ENCODE assay signal across 12 cellular contexts in the genomic region with DNA sequence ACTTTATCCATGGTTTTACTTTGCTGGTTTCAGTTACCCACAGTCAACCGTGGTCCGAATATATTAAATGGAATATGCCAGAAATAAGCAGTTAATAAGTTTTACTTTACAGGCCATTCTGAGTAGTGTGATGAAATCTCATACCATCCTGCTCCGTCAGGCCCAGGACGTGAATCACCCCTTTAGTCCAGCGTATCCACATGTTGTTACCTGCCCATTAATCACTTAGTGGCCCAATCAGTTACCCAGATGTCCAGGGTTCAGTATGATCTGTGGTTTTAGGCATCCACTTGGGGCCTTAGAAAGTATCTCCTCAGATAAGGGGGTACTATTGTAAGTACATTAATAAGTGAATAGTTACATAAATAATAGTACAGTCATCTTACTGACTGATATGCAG.
A peak's percentile ranks its signal among the peaks of the same experiment; 100 is the strongest.
DNase-seq lines count a peak whose midpoint lies in the region; FAIRE-seq and TF ChIP-seq lines count a peak whose summit lies in the region.
"Had no signal": no experiment of that assay in that cellular context is flagged by ENCODE, and none has a peak within 500 bp of the region (broad histone marks: within the 10 kb centered on the region; RNA-seq: fewer than 3 reads in every experiment).

No MANE protein-coding gene starts in this region.

- no peaks in the 10 kb centered on the region for H3K9me1 ChIP-seq in keratinocyte (ENCODE audit: control insufficient read depth, extremely low read depth, insufficient read depth, low read length)

- no peaks in the 10 kb centered on the region for H3K79me2 ChIP-seq in keratinocyte (ENCODE audit: control insufficient read depth, insufficient read depth, low read length)

- H3K4me3 ChIP-seq in AG04449 (ENCODE audit: low read depth, low read length) (no peak overlapping the region), astrocyte of the spinal cord (ENCODE audit: low read depth, low read length) (no peak overlapping the region), keratinocyte (ENCODE audit: control insufficient read depth in 2 of 3, extremely low read depth in 1 of 3, insufficient read depth in 2 of 3, low read depth in 1 of 3, low read length in 3 of 3) (no peak overlapping the region), SJCRH30 (no peak overlapping the region)
- H3K4me3 ChIP-seq: coronary artery had no signal

- no peak overlapping the region for H2AFZ ChIP-seq in keratinocyte (ENCODE audit: control insufficient read depth, low read length)

- H4K20me1 ChIP-seq in keratinocyte (ENCODE audit: control insufficient read depth, extremely low read depth, insufficient read depth, low read length), result no peaks in the 10 kb centered on the region

- dilution Hi-C loops in keratinocyte (cut with MboI; ENCODE audit: extremely low pct_ligation_motif_present, low sequenced_read_pairs), result no loop called here

- no peak for TF ChIP-seq CTCF in AG04449 (IDR thresholded peaks at IDR 0.05; ENCODE audit: insufficient read depth, low read length, missing control alignments)
- no peak for TF ChIP-seq CTCF in astrocyte of the spinal cord (IDR thresholded peaks at IDR 0.05; ENCODE audit: low read depth, low read length)
- TF ChIP-seq CTCF in keratinocyte (optimal IDR thresholded peaks at IDR 0.05 in 1 of 3, IDR thresholded peaks at IDR 0.05 in 1 of 3, conservative IDR thresholded peaks at IDR 0.05 in 1 of 3; ENCODE audit: extremely low read depth in 1 of 3, insufficient read depth in 2 of 3, low read length in 3 of 3), result no peak

- peak; percentile 99 for FAIRE-seq in keratinocyte (lab: Jason Lieb, UNC)

- no peak overlapping the region for H3K9ac ChIP-seq in keratinocyte (ENCODE audit: control insufficient read depth, extremely low read depth, insufficient read depth, low read length)

- H3K36me3 ChIP-seq in keratinocyte (ENCODE audit: control insufficient read depth in 2 of 2, extremely low read depth in 1 of 2, insufficient read depth in 2 of 2, low read length in 2 of 2), result peaks cover 0 to 6% of the 10 kb centered on the region in 2 experiments
- H3K36me3 ChIP-seq in SJCRH30, result no peaks in the 10 kb centered on the region

- H3K9me3 ChIP-seq in keratinocyte (ENCODE audit: control insufficient read depth, low read depth, low read length), result no peaks in the 10 kb centered on the region
- H3K9me3 ChIP-seq in SJCRH30 (replicated peaks), result no peaks in the 10 kb centered on the region
- H3K9me3 ChIP-seq: BE2C had no signal

- CTCF ChIA-PET in AG04449 (lab: Yijun Ruan, JAX), result no interaction called here

- no peaks in the 10 kb centered on the region for H3K27me3 ChIP-seq in keratinocyte (ENCODE audit: control insufficient read depth, extremely low read depth, insufficient read depth, low read length)
- H3K27me3 ChIP-seq in SJCRH30, result no peaks in the 10 kb centered on the region
- H3K27me3 ChIP-seq: BE2C had no signal

- POLR2A ChIA-PET in AG04449 (lab: Yijun Ruan, JAX), result interaction anchor here (0.6 kb wide), 1 partner anchor 37 kb away, joined by 4 read pairs; no protein-coding TSS in a partner anchor

- H3K4me2 ChIP-seq in keratinocyte (ENCODE audit: control insufficient read depth, extremely low read depth, insufficient read depth, low read depth, low read length), result peak overlapping the region; percentile 37

- in situ Hi-C loops in astrocyte of the spinal cord (cut with HindIII; ENCODE audit: low sequenced_read_pairs), result no loop called here

- peaks cover 19% of the 10 kb centered on the region for H3K4me1 ChIP-seq in keratinocyte (ENCODE audit: control insufficient read depth, extremely low read depth, insufficient read depth, low read length)
- H3K4me1 ChIP-seq in SJCRH30, result no peaks in the 10 kb centered on the region
- H3K4me1 ChIP-seq: BE2C had no signal

- H3K27ac ChIP-seq in keratinocyte (ENCODE audit: control insufficient read depth, insufficient read depth, low read length) (peak overlapping the region; percentile 69), SJCRH30 (no peak overlapping the region)
- H3K27ac ChIP-seq: coronary artery had no signal

- DNase-seq in AG04449 (ENCODE audit: low read depth, low spot score) (peak; percentile 46), HS-27A (ENCODE audit: low read depth) (peak; percentile 58), astrocyte of the spinal cord (ENCODE audit: low read depth, low spot score) (peak; percentile 64), keratinocyte (ENCODE audit: low read depth, low spot score) (peak; percentile 93), SJCRH30 (no peak), NCI-H2171 (lab: John Stamatoyannopoulos, UW) (no peak), SIG-M5 treated with dmso at 0.1 percent for 504 hours (lab: John Stamatoyannopoulos, UW; ENCODE audit: unreplicated experiment) (no peak), putamen (ENCODE audit: low spot score) (no peak)
- DNase-seq: activated CD4-positive, alpha-beta T cell treated with anti-CD3 and anti-CD28 coated beads, Interleukin-2, amount 50 U/mL, for 4 hours; BE2C; NCI-H1694 had no signal

Comparison
In these comparisons a context has a peak if more than half of its experiments do, and no peak if none do; other contexts are left out.
1. DNase-seq: peak in AG04449 (single experiment), HS-27A (single experiment), astrocyte of the spinal cord (single experiment) and keratinocyte (single experiment); none in SJCRH30 (0 of 2), NCI-H2171 (single experiment), SIG-M5 treated with dmso at 0.1 percent for 504 hours (single experiment) and putamen (single experiment).